Comparison of ENCODE assay signal across 1 cellular context in the genomic region with DNA sequence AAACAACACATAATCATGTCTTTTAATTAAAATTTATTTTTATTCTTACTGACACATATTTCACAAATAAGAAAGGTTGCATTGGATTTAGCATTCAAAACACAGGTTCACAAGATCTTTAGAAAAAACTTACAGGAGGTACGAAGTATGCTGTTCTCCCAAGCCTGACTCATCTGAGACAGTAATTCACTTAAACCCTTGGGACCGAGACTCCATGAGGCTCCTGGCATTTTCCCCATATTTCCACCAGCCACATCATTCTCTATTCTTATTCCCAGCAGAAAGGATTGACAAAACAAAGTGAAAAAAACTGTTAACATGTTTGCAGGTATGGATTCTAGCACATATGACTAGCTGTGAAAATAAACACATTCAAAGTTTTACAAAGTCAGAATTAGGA.
TF ChIP-seq lines count a peak whose summit lies in the region.

No MANE protein-coding gene starts in this region.

TF ChIP-seq in SK-N-SH, 30 proteins besides CTCF, POLR2A, EP300 and RAD21 (continued from another document):
- TF ChIP-seq, protein P1, sequence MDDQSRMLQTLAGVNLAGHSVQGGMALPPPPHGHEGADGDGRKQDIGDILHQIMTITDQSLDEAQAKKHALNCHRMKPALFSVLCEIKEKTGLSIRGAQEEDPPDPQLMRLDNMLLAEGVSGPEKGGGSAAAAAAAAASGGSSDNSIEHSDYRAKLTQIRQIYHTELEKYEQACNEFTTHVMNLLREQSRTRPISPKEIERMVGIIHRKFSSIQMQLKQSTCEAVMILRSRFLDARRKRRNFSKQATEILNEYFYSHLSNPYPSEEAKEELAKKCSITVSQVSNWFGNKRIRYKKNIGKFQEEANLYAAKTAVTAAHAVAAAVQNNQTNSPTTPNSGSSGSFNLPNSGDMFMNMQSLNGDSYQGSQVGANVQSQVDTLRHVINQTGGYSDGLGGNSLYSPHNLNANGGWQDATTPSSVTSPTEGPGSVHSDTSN (IDR thresholded peaks at IDR 0.05) = no peak
- TF ChIP-seq, protein P2, sequence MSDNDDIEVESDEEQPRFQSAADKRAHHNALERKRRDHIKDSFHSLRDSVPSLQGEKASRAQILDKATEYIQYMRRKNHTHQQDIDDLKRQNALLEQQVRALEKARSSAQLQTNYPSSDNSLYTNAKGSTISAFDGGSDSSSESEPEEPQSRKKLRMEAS (IDR thresholded peaks at IDR 0.05; ENCODE audit: low read depth) = no peak
- TF ChIP-seq CHD2 (IDR thresholded peaks at IDR 0.05; ENCODE audit: low read length, partially characterized antibody) (no peak), SIN3A (IDR thresholded peaks at IDR 0.05; ENCODE audit: borderline replicate concordance, low read depth, low read length) (no peak), MXI1 (IDR thresholded peaks at IDR 0.05; ENCODE audit: low read depth, low read length) (no peak), JUND (IDR thresholded peaks at IDR 0.05) (no peak), TAF1 (IDR thresholded peaks at IDR 0.05; ENCODE audit: borderline replicate concordance, low read depth, low read length) (no peak)
- TF ChIP-seq, protein P3, sequence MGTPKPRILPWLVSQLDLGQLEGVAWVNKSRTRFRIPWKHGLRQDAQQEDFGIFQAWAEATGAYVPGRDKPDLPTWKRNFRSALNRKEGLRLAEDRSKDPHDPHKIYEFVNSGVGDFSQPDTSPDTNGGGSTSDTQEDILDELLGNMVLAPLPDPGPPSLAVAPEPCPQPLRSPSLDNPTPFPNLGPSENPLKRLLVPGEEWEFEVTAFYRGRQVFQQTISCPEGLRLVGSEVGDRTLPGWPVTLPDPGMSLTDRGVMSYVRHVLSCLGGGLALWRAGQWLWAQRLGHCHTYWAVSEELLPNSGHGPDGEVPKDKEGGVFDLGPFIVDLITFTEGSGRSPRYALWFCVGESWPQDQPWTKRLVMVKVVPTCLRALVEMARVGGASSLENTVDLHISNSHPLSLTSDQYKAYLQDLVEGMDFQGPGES (IDR thresholded peaks at IDR 0.05; ENCODE audit: low read depth, low read length) = no peak
- TF ChIP-seq, protein P4, sequence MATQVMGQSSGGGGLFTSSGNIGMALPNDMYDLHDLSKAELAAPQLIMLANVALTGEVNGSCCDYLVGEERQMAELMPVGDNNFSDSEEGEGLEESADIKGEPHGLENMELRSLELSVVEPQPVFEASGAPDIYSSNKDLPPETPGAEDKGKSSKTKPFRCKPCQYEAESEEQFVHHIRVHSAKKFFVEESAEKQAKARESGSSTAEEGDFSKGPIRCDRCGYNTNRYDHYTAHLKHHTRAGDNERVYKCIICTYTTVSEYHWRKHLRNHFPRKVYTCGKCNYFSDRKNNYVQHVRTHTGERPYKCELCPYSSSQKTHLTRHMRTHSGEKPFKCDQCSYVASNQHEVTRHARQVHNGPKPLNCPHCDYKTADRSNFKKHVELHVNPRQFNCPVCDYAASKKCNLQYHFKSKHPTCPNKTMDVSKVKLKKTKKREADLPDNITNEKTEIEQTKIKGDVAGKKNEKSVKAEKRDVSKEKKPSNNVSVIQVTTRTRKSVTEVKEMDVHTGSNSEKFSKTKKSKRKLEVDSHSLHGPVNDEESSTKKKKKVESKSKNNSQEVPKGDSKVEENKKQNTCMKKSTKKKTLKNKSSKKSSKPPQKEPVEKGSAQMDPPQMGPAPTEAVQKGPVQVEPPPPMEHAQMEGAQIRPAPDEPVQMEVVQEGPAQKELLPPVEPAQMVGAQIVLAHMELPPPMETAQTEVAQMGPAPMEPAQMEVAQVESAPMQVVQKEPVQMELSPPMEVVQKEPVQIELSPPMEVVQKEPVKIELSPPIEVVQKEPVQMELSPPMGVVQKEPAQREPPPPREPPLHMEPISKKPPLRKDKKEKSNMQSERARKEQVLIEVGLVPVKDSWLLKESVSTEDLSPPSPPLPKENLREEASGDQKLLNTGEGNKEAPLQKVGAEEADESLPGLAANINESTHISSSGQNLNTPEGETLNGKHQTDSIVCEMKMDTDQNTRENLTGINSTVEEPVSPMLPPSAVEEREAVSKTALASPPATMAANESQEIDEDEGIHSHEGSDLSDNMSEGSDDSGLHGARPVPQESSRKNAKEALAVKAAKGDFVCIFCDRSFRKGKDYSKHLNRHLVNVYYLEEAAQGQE (IDR thresholded peaks at IDR 0.05; ENCODE audit: low read depth, low read length) = no peak
